Comparison of ENCODE assay signal across 7 cellular contexts in the genomic region with DNA sequence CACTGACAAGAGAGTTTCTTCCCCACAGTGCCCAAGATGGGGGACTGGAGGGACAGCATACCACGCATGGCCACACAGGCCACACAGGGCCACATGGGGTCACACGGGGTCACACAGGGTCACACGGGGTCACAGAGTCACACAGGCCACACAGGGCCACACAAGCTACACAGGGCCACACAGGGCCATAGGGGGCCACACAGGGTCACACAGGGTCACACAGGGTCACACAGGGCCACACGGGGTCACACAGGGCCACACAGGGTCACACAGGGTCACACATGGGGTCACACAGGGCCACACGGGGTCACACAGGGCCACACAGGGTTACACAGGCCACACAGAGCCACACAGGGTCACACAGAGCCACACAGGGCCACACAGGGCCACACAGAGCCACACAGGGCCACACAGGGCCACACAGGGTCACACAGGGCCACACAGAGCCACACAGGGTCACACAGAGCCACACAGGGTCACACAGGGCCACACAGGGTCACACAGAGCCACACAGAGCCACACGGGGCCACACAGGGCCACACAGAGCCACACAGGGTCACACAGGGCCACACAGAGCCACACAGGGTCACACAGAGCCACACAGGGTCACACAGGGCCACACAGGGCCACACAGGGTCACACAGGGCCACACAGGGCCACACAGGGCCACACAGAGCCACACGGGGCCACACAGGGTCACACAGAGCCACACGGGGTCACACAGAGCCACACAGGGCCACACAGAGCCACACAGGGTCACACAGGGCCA. TPM values are rescaled to one million over a fixed set of nuclear protein-coding genes. Genes with fewer than 3 reads are reported as not detected.
A peak's percentile ranks its signal among the peaks of the same experiment; 100 is the strongest.
DNase-seq lines count a peak whose midpoint lies in the region; ATAC-seq, FAIRE-seq and TF ChIP-seq lines count a peak whose summit lies in the region.
"Not testable (repeated sequence)": the region's sequence is repeated elsewhere in the genome, so short reads cannot be mapped to it uniquely, and the experiment has no call there.

No MANE protein-coding gene starts in this region.

- not testable (repeated sequence) for H3K27me3 ChIP-seq in ascending aorta; endodermal cell (ENCODE audit: control insufficient read depth, insufficient read depth, low read length, poor library complexity, severe bottlenecking); lung (ENCODE audit: control insufficient read depth, insufficient read depth); thoracic aorta (replicated peaks; ENCODE audit: insufficient read depth)

- 78 to 89% methylated on average over 4 to 8 of the region's 8 CpGs for WGBS in endodermal cell (ENCODE audit: insufficient coverage in 1 of 2, insufficient read length in 1 of 2), 2 experiments
- 73 to 86% methylated on average over 8 of the region's 8 CpGs for WGBS in lung, 2 donors

- H3K4me1 ChIP-seq in ascending aorta, result peaks cover 8 to 13% of the 10 kb centered on the region in 2 donors
- H3K4me1 ChIP-seq in endodermal cell (ENCODE audit: control insufficient read depth, insufficient read depth, low read length); lung (ENCODE audit: control insufficient read depth in 2 of 2, insufficient read depth in 2 of 2, low read length in 2 of 2): not testable (repeated sequence)
- H3K4me1 ChIP-seq in thoracic aorta (ENCODE audit: control insufficient read depth in 1 of 2, low read depth in 2 of 2), result peaks cover 0 to 25% of the 10 kb centered on the region in 2 donors

- H3K9me3 ChIP-seq in ascending aorta; endodermal cell (ENCODE audit: control insufficient read depth, low read length); lung (ENCODE audit: control insufficient read depth in 2 of 2, insufficient read depth in 1 of 2, low read length in 1 of 2); thoracic aorta: not testable (repeated sequence)

- intact Hi-C loops in ascending aorta (cut with DNase I), result not testable (repeated sequence)

- H3K4me3 Mint-ChIP-seq in endodermal cell; osteocyte (ENCODE audit: unreplicated experiment): not testable (repeated sequence)

- not testable (repeated sequence) for ATAC-seq in lung (ENCODE audit: insufficient read depth, low FRiP score); thoracic aorta (ENCODE audit: insufficient number of reproducible peaks, low FRiP score, low read depth)

- FAIRE-seq in HTR-8/SVneo (lab: Jason Lieb, UNC), result peak; percentile 99

- H3K9me3 Mint-ChIP-seq in endodermal cell; osteocyte (ENCODE audit: unreplicated experiment): not testable (repeated sequence)

- not testable (repeated sequence) for H3K9ac ChIP-seq in endodermal cell (ENCODE audit: extremely low read depth, low read length, poor library complexity, severe bottlenecking)

- H3K27ac ChIP-seq in ascending aorta (peak overlapping the region; percentile 47 to 53), lung (ENCODE audit: low read depth in 1 of 2, low read length in 1 of 2) (peak overlapping the region in 1 of 2 donors; percentile 35), thoracic aorta (peak overlapping the region; percentile 18 to 19)
- H3K27ac ChIP-seq in endodermal cell (ENCODE audit: low read depth, low read length), result not testable (repeated sequence)

- not testable (repeated sequence) for TF ChIP-seq CTCF in ascending aorta (IDR thresholded peaks at IDR 0.05); endodermal cell (conservative IDR thresholded peaks at IDR 0.05); lung (IDR thresholded peaks at IDR 0.05; ENCODE audit: control extremely low read depth, extremely low read depth); osteocyte (IDR thresholded peaks at IDR 0.05); thoracic aorta (IDR thresholded peaks at IDR 0.05)

- not testable (repeated sequence) for H3K4me1 Mint-ChIP-seq in endodermal cell
- H3K4me1 Mint-ChIP-seq in osteocyte (ENCODE audit: unreplicated experiment), result peaks cover 18% of the 10 kb centered on the region

- H3K27me3 Mint-ChIP-seq in endodermal cell (ENCODE audit: insufficient read depth), result not testable (repeated sequence)
- H3K27me3 Mint-ChIP-seq in osteocyte (ENCODE audit: unreplicated experiment), result peaks cover 31% of the 10 kb centered on the region

- H3K36me3 Mint-ChIP-seq in endodermal cell (ENCODE audit: low read depth); osteocyte (ENCODE audit: unreplicated experiment): not testable (repeated sequence)

- not testable (repeated sequence) for DNase-seq in HTR-8/SVneo (ENCODE audit: insufficient read length, low spot score); thoracic aorta (ENCODE audit: low spot score)
- peak; percentile 53 for DNase-seq in activated CD8-positive, alpha-beta memory T cell treated with anti-CD3 and anti-CD28 coated beads for 24 hours
- peak in 1 of 2 donors; percentile 57 for DNase-seq in ascending aorta (ENCODE audit: low spot score in 2 of 2)
- DNase-seq in endodermal cell, result peak; percentile 17
- peak; percentile 3 for DNase-seq in lung (ENCODE audit: low spot score)
- DNase-seq in osteocyte (ENCODE audit: extremely low spot score, unreplicated experiment), result peak; percentile 81

- H3K36me3 ChIP-seq in ascending aorta; endodermal cell (ENCODE audit: control insufficient read depth, insufficient read depth, low read length); lung (ENCODE audit: control insufficient read depth in 2 of 2, insufficient read depth in 2 of 2, low read length in 2 of 2); thoracic aorta: not testable (repeated sequence)

- not testable (repeated sequence) for H3K4me3 ChIP-seq in ascending aorta; endodermal cell (ENCODE audit: low read length); lung; thoracic aorta

- not testable (repeated sequence) for H3K27ac Mint-ChIP-seq in endodermal cell; osteocyte (ENCODE audit: unreplicated experiment)

RNA-seq across cellular contexts. Expression of a gene that starts 15.8 kb away (rescaled TPM):
- total RNA-seq in ascending aorta (86.2 TPM), endodermal cell (100 to 1,000 TPM in 1 of 2 donors, 10 to 100 TPM in 1; 78.5 to 124 TPM), lung (100 to 1,000 TPM; 320 to 565 TPM), osteocyte (37.9 and 39.9 TPM in 2 replicates), thoracic aorta (10 to 100 TPM; 53.9 to 54.6 TPM)
- 72.3 TPM for polyA plus RNA-seq in endodermal cell (2013, experiment 1 of 2)
- polyA plus RNA-seq in endodermal cell (2013, experiment 2 of 2), result 67.4 TPM
- 100 to 1,000 TPM; 198 to 669 TPM for polyA plus RNA-seq in lung
